Comparison of ENCODE assay signal across 8 cellular contexts in genomic region chr9:36036780-36037579, GRCh38. TPM values are rescaled to one million over a fixed set of nuclear protein-coding genes. Genes with fewer than 3 reads are reported as not detected.
A peak's percentile ranks its signal among the peaks of the same experiment; 100 is the strongest.
DNase-seq lines count a peak whose midpoint lies in the region; FAIRE-seq and TF ChIP-seq lines count a peak whose summit lies in the region.

Gene RECK, plus strand, starts transcription at chr9:36036913. Its CDS starts 86 bp downstream, at chr9:36036999.

- FAIRE-seq in astrocyte (lab: Jason Lieb, UNC) (no peak), urothelium cell line (lab: Jason Lieb, UNC) (peak; percentile 63)

- H3K27ac ChIP-seq in astrocyte (ENCODE audit: low read depth, low read length): peak within 1 kb of the TSS; percentile 84
- H3K27ac ChIP-seq in rectal smooth muscle tissue (ENCODE audit: low read depth, low read length): peak within 1 kb of the TSS; percentile 72

- TF ChIP-seq CTCF in astrocyte (IDR thresholded peaks at IDR 0.05; ENCODE audit: insufficient read depth, low read depth, low read length): no peak

- H3K4me1 ChIP-seq in astrocyte (ENCODE audit: insufficient read depth, low read length) (peaks cover 33% of the 10 kb centered on the region), rectal smooth muscle tissue (ENCODE audit: control insufficient read depth, insufficient read depth, low read length) (peaks cover 2% of the 10 kb centered on the region)

- H3K36me3 ChIP-seq in astrocyte (ENCODE audit: insufficient read depth, low read length) (no peaks in the 10 kb centered on the region), rectal smooth muscle tissue (ENCODE audit: control insufficient read depth, insufficient read depth, low read length) (no peaks in the 10 kb centered on the region)

- H3K9me3 Mint-ChIP-seq in T-helper 2 cell treated with Interferon-gamma antibody and Interleukin-4, amounts not matched to agents 5 μg/mL and 100 μg/mL, for 36 hours: no peaks in the 10 kb centered on the region
- no peaks in the 10 kb centered on the region for H3K9me3 Mint-ChIP-seq in astrocyte (ENCODE audit: unreplicated experiment)

- H3K4me3 Mint-ChIP-seq in T-helper 2 cell treated with Interferon-gamma antibody and Interleukin-4, amounts not matched to agents 5 μg/mL and 100 μg/mL, for 36 hours: peak within 1 kb of the TSS; percentile 98
- H3K4me3 Mint-ChIP-seq in astrocyte (ENCODE audit: unreplicated experiment): peak within 1 kb of the TSS; percentile 99

- peak within 1 kb of the TSS; percentile 80 for H3K27ac Mint-ChIP-seq in T-helper 2 cell treated with Interferon-gamma antibody and Interleukin-4, amounts not matched to agents 5 μg/mL and 100 μg/mL, for 36 hours
- peak within 1 kb of the TSS; percentile 88 for H3K27ac Mint-ChIP-seq in astrocyte (ENCODE audit: unreplicated experiment)

- H3K4me3 ChIP-seq in astrocyte (ENCODE audit: insufficient read depth, low read depth, low read length) (peak within 1 kb of the TSS; percentile 86), rectal smooth muscle tissue (ENCODE audit: low read length) (peak within 1 kb of the TSS; percentile 82)

- peak within 1 kb of the TSS; percentile 70 for H2AFZ ChIP-seq in astrocyte (ENCODE audit: low read depth, low read length)

- DNase-seq in GM03348 (ENCODE audit: low spot score): peak; percentile 95
- DNase-seq in HEK293T (ENCODE audit: extremely low spot score): peak; percentile 94
- peak; percentile 60 for DNase-seq in NCI-H1105 treated with DMSO at 0.1 percent for 48 hours (lab: John Stamatoyannopoulos, UW)
- DNase-seq in T-helper 2 cell treated with Interferon-gamma antibody and Interleukin-4, amounts not matched to agents 5 μg/mL and 100 μg/mL, for 36 hours (ENCODE audit: low spot score): peak; percentile 90
- DNase-seq in astrocyte (ENCODE audit: low read depth): peak; percentile 63
- peak; percentile 87 for DNase-seq in hepatic stellate cell (ENCODE audit: low spot score)
- DNase-seq in urothelium cell line (ENCODE audit: low spot score): peak; percentile 97

- CTCF ChIA-PET in HEK293T (lab: Yijun Ruan, JAX): no interaction called here

- peak within 1 kb of the TSS; percentile 94 for H3K9ac ChIP-seq in astrocyte (ENCODE audit: low read length)
- peak within 1 kb of the TSS; percentile 80 for H3K9ac ChIP-seq in rectal smooth muscle tissue (ENCODE audit: low read length)

- peaks cover 22% of the 10 kb centered on the region for H4K20me1 ChIP-seq in astrocyte (ENCODE audit: insufficient read depth, low read length)

- peaks cover 52% of the 10 kb centered on the region for H3K79me2 ChIP-seq in astrocyte (ENCODE audit: insufficient read depth, low read length)

- H3K4me1 Mint-ChIP-seq in T-helper 2 cell treated with Interferon-gamma antibody and Interleukin-4, amounts not matched to agents 5 μg/mL and 100 μg/mL, for 36 hours (ENCODE audit: low read depth): peaks cover 31% of the 10 kb centered on the region
- H3K4me1 Mint-ChIP-seq in astrocyte (ENCODE audit: low read depth, unreplicated experiment): peaks cover 32% of the 10 kb centered on the region

- peaks cover 15% of the 10 kb centered on the region for H3K27me3 Mint-ChIP-seq in T-helper 2 cell treated with Interferon-gamma antibody and Interleukin-4, amounts not matched to agents 5 μg/mL and 100 μg/mL, for 36 hours (ENCODE audit: low read depth)
- no peaks in the 10 kb centered on the region for H3K27me3 Mint-ChIP-seq in astrocyte (ENCODE audit: low read depth, unreplicated experiment)

- POLR2A ChIA-PET in HEK293T (lab: Yijun Ruan, JAX): interaction anchor here (0.6 to 1.2 kb wide), 3 partner anchors 16 to 155 kb away, joined by 3 read pairs; partner anchors contain the start of gene CLTA

- H3K9me3 ChIP-seq in astrocyte (ENCODE audit: insufficient read depth, low read depth, low read length): no peaks in the 10 kb centered on the region

- H3K27me3 ChIP-seq in astrocyte (ENCODE audit: insufficient read depth, low read length) (no peaks in the 10 kb centered on the region), rectal smooth muscle tissue (ENCODE audit: control insufficient read depth, insufficient read depth, low read length) (no peaks in the 10 kb centered on the region)

- H3K36me3 Mint-ChIP-seq in T-helper 2 cell treated with Interferon-gamma antibody and Interleukin-4, amounts not matched to agents 5 μg/mL and 100 μg/mL, for 36 hours (ENCODE audit: low read depth): peaks cover 3% of the 10 kb centered on the region
- no peaks in the 10 kb centered on the region for H3K36me3 Mint-ChIP-seq in astrocyte (ENCODE audit: low read depth, unreplicated experiment)

- peak within 1 kb of the TSS; percentile 98 for H3K4me2 ChIP-seq in astrocyte (ENCODE audit: low read length)

TF ChIP-seq in HEK293T, 16 proteins besides CTCF, POLR2A, EP300 and RAD21:
- TF ChIP-seq FOXM1 (IDR thresholded peaks at IDR 0.05; ENCODE audit: borderline replicate concordance): 0 out of 2 replicates have a peak, but pooled peaks have one; percentile 2
- no peak for TF ChIP-seq LEF1 (IDR thresholded peaks at IDR 0.05; ENCODE audit: borderline replicate concordance)
- 0 out of 2 replicates have a peak, but pooled peaks have one; percentile 24 for TF ChIP-seq L3MBTL2 (conservative IDR thresholded peaks at IDR 0.05)

RNA-seq across cellular contexts. Expression of gene RECK, which starts in this region (rescaled TPM):
- 21.6 and 25.1 TPM in 2 replicates for total RNA-seq in astrocyte

Comparison
In these comparisons a context has a peak if more than half of its experiments do, and no peak if none do; other contexts are left out.
1. Peak in every context shown above with its lines: DNase-seq, H3K4me3 ChIP-seq and H3K27ac ChIP-seq.